ENCODE assay signal across 8 cellular contexts in genomic region chr19:8444677-8445487, GRCh38. TPM values are rescaled to one million over a fixed set of nuclear protein-coding genes. Genes with fewer than 3 reads are reported as not detected.
DNase-seq lines count a peak whose midpoint lies in the region; ATAC-seq and TF ChIP-seq lines count a peak whose summit lies in the region.

HNRNPM (plus strand) TSS chr19:8444975; CDS start chr19:8444999, 24 bp downstream.

- H3K9ac ChIP-seq in liver (ENCODE audit: low read depth in 1 of 2, low read length in 2 of 2) = peak within 1 kb of the TSS; percentile 95 to 97

- peaks cover 1 to 36% (median 25%) of the 10 kb centered on the region in 4 donors for H3K4me1 ChIP-seq in liver (ENCODE audit: control insufficient read depth in 4 of 4, insufficient read depth in 4 of 4, low read length in 3 of 4)

- intact Hi-C loops in CD14-positive monocyte (cut with micrococcal nuclease) = loop anchor here (5.0 to 10.0 kb wide), 2 partner anchors 33 to 60 kb away; partner anchors contain the start of genes MARCHF2 (in 2 of the 2) and PRAM1 (in 1 of the 2)
- intact Hi-C loops in activated CD4-positive, alpha-beta memory T cell treated with anti-CD3 and anti-CD28 coated beads for 36 hours (cut with micrococcal nuclease) = loop anchor here (1.0 to 5.0 kb wide), 4 partner anchors 32 to 132 kb away; partner anchors contain the start of genes MARCHF2, MYO1F and RAB11B
- intact Hi-C loops in dorsolateral prefrontal cortex (cut with DNase I) = loop anchor here (1.0 to 2.0 kb wide), 2 partner anchors 32 to 60 kb away; partner anchors contain the start of gene MARCHF2 (in 1 of the 2)

- peak within 1 kb of the TSS; percentile 80 to 99 (median 95) for H3K27ac ChIP-seq in dorsolateral prefrontal cortex
- peak within 1 kb of the TSS; percentile 90 to 91 for H3K27ac ChIP-seq in liver (ENCODE audit: low read depth in 1 of 2, low read length in 2 of 2)

- TF ChIP-seq CTCF in CD14-positive monocyte (IDR thresholded peaks at IDR 0.05) (no peak), dorsolateral prefrontal cortex (IDR thresholded peaks at IDR 0.05 in 54 of 56, conservative IDR thresholded peaks at IDR 0.05 in 2 of 56; ENCODE audit: low read depth in 1 of 56, partially characterized antibody in 56 of 56) (peak in 28 of 56 donors; percentile 6 to 55 (median 26)), liver (IDR thresholded peaks at IDR 0.05; ENCODE audit: low read depth, low read length, missing input control) (no peak)

- peak within 1 kb of the TSS; percentile 47 to 100 (median 98) for H3K4me3 ChIP-seq in dorsolateral prefrontal cortex
- peak within 1 kb of the TSS; percentile 73 to 98 (median 89) for H3K4me3 ChIP-seq in liver (ENCODE audit: low read depth in 1 of 3, low read length in 3 of 3)

- H3K27me3 Mint-ChIP-seq in CD14-positive monocyte (ENCODE audit: low read depth in 3 of 3) = peaks cover 0 to 7% (median 3%) of the 10 kb centered on the region in 3 donors
- no peaks in the 10 kb centered on the region for H3K27me3 Mint-ChIP-seq in activated CD4-positive, alpha-beta memory T cell treated with anti-CD3 and anti-CD28 coated beads for 36 hours

- H3K9me3 ChIP-seq in liver (ENCODE audit: control insufficient read depth in 4 of 4, low read length in 3 of 4) = no peaks in the 10 kb centered on the region

- no peaks in the 10 kb centered on the region for H3K9me3 Mint-ChIP-seq in CD14-positive monocyte
- H3K9me3 Mint-ChIP-seq in activated CD4-positive, alpha-beta memory T cell treated with anti-CD3 and anti-CD28 coated beads for 36 hours = no peaks in the 10 kb centered on the region

- peaks cover 0 to 4% (median 0%) of the 10 kb centered on the region in 4 donors for H3K36me3 ChIP-seq in liver (ENCODE audit: control insufficient read depth in 4 of 4, insufficient read depth in 3 of 4, low read depth in 1 of 4, low read length in 3 of 4)

- DNase-seq in CD14-positive monocyte (ENCODE audit: low spot score) (peak; percentile 100), NCI-H82 (lab: John Stamatoyannopoulos, UW) (peak; percentile 98), dorsolateral prefrontal cortex (peak; percentile 99 to 100 (median 100))
- peak; percentile 100 for DNase-seq in activated CD4-positive, alpha-beta memory T cell treated with anti-CD3 and anti-CD28 coated beads for 36 hours
- DNase-seq in stimulated activated CD4-positive, alpha-beta T cell treated with anti-CD3 and anti-CD28 coated beads, Interleukin-4, amount 100 ng/mL, for 24 hours = peak; percentile 100

- ATAC-seq in GM19397 (IDR thresholded peaks at IDR 0.05; ENCODE audit: unreplicated experiment) (peak; percentile 86), HG03571 (IDR thresholded peaks at IDR 0.05; ENCODE audit: unreplicated experiment) (peak; percentile 71)

- peak in 1 of 2 donors; percentile 44 for TF ChIP-seq RAD21 in liver (IDR thresholded peaks at IDR 0.05)

- peak within 1 kb of the TSS; percentile 87 to 97 (median 95) for H3K27ac Mint-ChIP-seq in CD14-positive monocyte
- H3K27ac Mint-ChIP-seq in activated CD4-positive, alpha-beta memory T cell treated with anti-CD3 and anti-CD28 coated beads for 36 hours = peak within 1 kb of the TSS; percentile 98

- CTCF ChIA-PET in activated CD4-positive, alpha-beta memory T cell treated with anti-CD3 and anti-CD28 coated beads for 36 hours (lab: Charles Lee) = interaction anchor here (0.6 to 4.2 kb wide), 10 partner anchors 11 to 501 kb away, joined by 3 to 43 read pairs (median 5); partner anchors contain the start of genes MARCHF2 and TIMM44

- under 1% methylated on average over 93 of the region's 93 CpGs for WGBS in liver

- H3K27me3 ChIP-seq in dorsolateral prefrontal cortex = no peaks in the 10 kb centered on the region
- no peaks in the 10 kb centered on the region for H3K27me3 ChIP-seq in liver (ENCODE audit: control insufficient read depth in 4 of 4, insufficient read depth in 4 of 4, low read length in 3 of 4)

- H3K4me3 Mint-ChIP-seq in CD14-positive monocyte = peak within 1 kb of the TSS; percentile 93 to 98
- peak within 1 kb of the TSS; percentile 90 for H3K4me3 Mint-ChIP-seq in activated CD4-positive, alpha-beta memory T cell treated with anti-CD3 and anti-CD28 coated beads for 36 hours

- POLR2A ChIA-PET in activated CD4-positive, alpha-beta memory T cell treated with anti-CD3 and anti-CD28 coated beads for 36 hours (lab: Charles Lee) = interaction anchor here (0.8 to 3.1 kb wide), 11 partner anchors 13 to 131 kb away, joined by 3 to 16 read pairs (median 5); partner anchors contain the start of genes MARCHF2, RPS28 and ZNF414

- peaks cover 38% of the 10 kb centered on the region for H3K4me1 Mint-ChIP-seq in CD14-positive monocyte
- peaks cover 37% of the 10 kb centered on the region for H3K4me1 Mint-ChIP-seq in activated CD4-positive, alpha-beta memory T cell treated with anti-CD3 and anti-CD28 coated beads for 36 hours (ENCODE audit: low read depth)

- peaks cover 19 to 21% of the 10 kb centered on the region in 2 donors for H3K36me3 Mint-ChIP-seq in CD14-positive monocyte
- H3K36me3 Mint-ChIP-seq in activated CD4-positive, alpha-beta memory T cell treated with anti-CD3 and anti-CD28 coated beads for 36 hours = peaks cover 28% of the 10 kb centered on the region

TF ChIP-seq in liver, 16 proteins besides CTCF, POLR2A, EP300 and RAD21:
- TF ChIP-seq ATF3 (IDR thresholded peaks at IDR 0.05) (no peak), YY1 (IDR thresholded peaks at IDR 0.05) (peak; percentile 98), SP1 (IDR thresholded peaks at IDR 0.05) (peak; percentile 45), HNF4A (conservative IDR thresholded peaks at IDR 0.05) (no peak), REST (IDR thresholded peaks at IDR 0.05) (peak; percentile 8), FOXA2 (IDR thresholded peaks at IDR 0.05) (no peak), NR2F2 (IDR thresholded peaks at IDR 0.05) (no peak), RXRA (IDR thresholded peaks at IDR 0.05) (no peak), EGR1 (IDR thresholded peaks at IDR 0.05; ENCODE audit: low read depth in 2 of 2) (no peak), GABPA (IDR thresholded peaks at IDR 0.05 in 1 of 2, conservative IDR thresholded peaks at IDR 0.05 in 1 of 2) (no peak), ZBTB33 (IDR thresholded peaks at IDR 0.05) (peak; percentile 82), MAX (IDR thresholded peaks at IDR 0.05) (no peak), TAF1 (conservative IDR thresholded peaks at IDR 0.05) (peak; percentile 70)

RNA-seq across cellular contexts. Expression of gene HNRNPM, which starts in this region (rescaled TPM):
- polyA plus RNA-seq in CD14-positive monocyte (100 to 1,000 TPM in 1 of 2 donors, 10 to 100 TPM in 1; 77.0 to 116 TPM), liver (10 to 100 TPM; 39.4 to 86.9 TPM)
- total RNA-seq in activated CD4-positive, alpha-beta memory T cell treated with anti-CD3 and anti-CD28 coated beads for 36 hours = 100 to 1,000 TPM; 237 to 238 TPM
- total RNA-seq in dorsolateral prefrontal cortex (100 to 1,000 TPM in 119 of 120 experiments, 10 to 100 TPM in 1; 99.2 to 179 (median 128) TPM), liver (10 to 100 TPM; 66.3 to 75.1 TPM)

Comparison
In these comparisons a context has a peak if more than half of its experiments do, and no peak if none do; other contexts are left out.
1. Peak in every context shown above with its lines: DNase-seq, ATAC-seq, H3K4me3 ChIP-seq and H3K27ac ChIP-seq.